17 cellular contexts compared by ENCODE assay signal in the genomic region with DNA sequence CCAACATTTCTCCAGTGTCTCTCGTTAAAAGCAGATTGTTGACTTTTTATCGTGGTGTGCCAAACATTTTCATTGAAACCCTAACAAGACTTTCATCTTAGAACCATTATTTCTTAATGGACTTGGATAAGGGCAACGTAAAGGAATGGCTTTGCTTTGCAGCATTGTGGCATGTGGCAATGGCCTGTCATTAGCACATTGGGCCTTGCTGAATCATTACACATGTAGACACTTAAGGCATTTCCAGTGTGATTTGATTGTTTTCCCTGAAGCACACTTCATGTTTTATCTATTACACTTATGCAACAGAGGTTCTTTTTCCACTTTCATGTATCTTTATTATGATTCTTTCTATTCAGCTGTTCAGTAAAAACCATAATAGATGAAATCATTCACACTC.
"Had no signal": no experiment of that assay in that cellular context is flagged by ENCODE, and none has a peak within 500 bp of the region (broad histone marks: within the 10 kb centered on the region; RNA-seq: fewer than 3 reads in every experiment).

No MANE protein-coding gene starts in this region.

- ATAC-seq: activated T-helper 17 cell treated with anti-CD3 and anti-CD28 coated beads, Interleukin-2, amount 50 U/mL, for 72 hours; mucosa of descending colon; natural killer cell had no signal

- H3K4me3 ChIP-seq: coronary artery, gastrocnemius medialis, lung, mucosa of descending colon, thyroid gland, vagina had no signal

- H3K36me3 Mint-ChIP-seq: natural killer cell had no signal

- H3K4me3 Mint-ChIP-seq: activated naive CD4-positive, alpha-beta T cell treated with anti-CD3 and anti-CD28 coated beads for 36 hours; activated T-helper 17 cell treated with anti-CD3 and anti-CD28 coated beads, Interleukin-2, amount 50 U/mL, for 72 hours; natural killer cell; stimulated activated naive CD8-positive, alpha-beta T cell treated with anti-CD3 and anti-CD28 coated beads, Interleukin-15, Interleukin-2, amounts not matched to agents 100 ng/mL and 50 ng/mL, for 24 hours had no signal

- H3K27ac Mint-ChIP-seq: activated naive CD4-positive, alpha-beta T cell treated with anti-CD3 and anti-CD28 coated beads for 36 hours; activated T-helper 17 cell treated with anti-CD3 and anti-CD28 coated beads, Interleukin-2, amount 50 U/mL, for 72 hours; natural killer cell; stimulated activated naive CD8-positive, alpha-beta T cell treated with anti-CD3 and anti-CD28 coated beads, Interleukin-15, Interleukin-2, amounts not matched to agents 100 ng/mL and 50 ng/mL, for 24 hours had no signal

- H3K27ac ChIP-seq: thyroid gland, vagina had no signal

- H3K9me3 Mint-ChIP-seq: activated naive CD4-positive, alpha-beta T cell treated with anti-CD3 and anti-CD28 coated beads for 36 hours; activated T-helper 17 cell treated with anti-CD3 and anti-CD28 coated beads, Interleukin-2, amount 50 U/mL, for 72 hours; stimulated activated naive CD8-positive, alpha-beta T cell treated with anti-CD3 and anti-CD28 coated beads, Interleukin-15, Interleukin-2, amounts not matched to agents 100 ng/mL and 50 ng/mL, for 24 hours had no signal

- H3K36me3 ChIP-seq: gastrocnemius medialis, thyroid gland, vagina had no signal

- H3K4me1 Mint-ChIP-seq: activated T-helper 17 cell treated with anti-CD3 and anti-CD28 coated beads, Interleukin-2, amount 50 U/mL, for 72 hours; natural killer cell had no signal

- H3K9me3 ChIP-seq: gastrocnemius medialis, mucosa of descending colon, thyroid gland, vagina had no signal

- H3K27me3 Mint-ChIP-seq: activated T-helper 17 cell treated with anti-CD3 and anti-CD28 coated beads, Interleukin-2, amount 50 U/mL, for 72 hours; stimulated activated naive CD8-positive, alpha-beta T cell treated with anti-CD3 and anti-CD28 coated beads, Interleukin-15, Interleukin-2, amounts not matched to agents 100 ng/mL and 50 ng/mL, for 24 hours had no signal

- DNase-seq: activated CD4-positive, alpha-beta T cell treated with anti-CD3 and anti-CD28 coated beads, Interleukin-2, amount 50 U/mL, for 1 hour; activated naive CD4-positive, alpha-beta T cell treated with anti-CD3 and anti-CD28 coated beads for 36 hours; activated T-cell treated with anti-CD3 and anti-CD28 coated beads for 4 hours; central memory CD4-positive, alpha-beta T cell; effector CD4-positive, alpha-beta T cell; mucosa of descending colon; natural killer cell; occipital lobe; stimulated activated CD4-positive, alpha-beta T cell treated with anti-CD3 and anti-CD28 coated beads, Interleukin-4, amount 100 ng/mL, for 24 hours; T-helper 2 cell; thyroid gland had no signal
